Comparison of ENCODE assay signal across 14 cellular contexts in the genomic region with DNA sequence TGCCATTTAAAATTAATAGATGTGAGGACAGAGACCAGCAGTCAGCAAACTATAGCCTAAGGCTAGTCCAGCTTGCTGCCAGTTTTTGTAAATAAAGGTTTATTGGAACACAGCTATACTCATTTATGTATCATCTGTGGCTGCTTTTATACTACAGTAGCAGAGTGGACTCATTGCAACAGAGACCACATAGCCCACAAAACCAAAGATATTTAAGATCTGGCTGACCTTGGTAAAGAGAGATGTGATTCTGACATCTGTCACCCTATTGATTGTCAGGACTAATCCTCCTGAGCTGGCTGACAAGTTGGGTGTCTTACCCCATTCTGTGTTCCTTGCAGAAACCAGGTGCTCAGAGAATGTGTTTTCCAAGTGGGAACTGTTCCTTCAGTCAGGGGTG.
DNase-seq lines count a peak whose midpoint lies in the region; ATAC-seq and TF ChIP-seq lines count a peak whose summit lies in the region.
"Had no signal": no experiment of that assay in that cellular context is flagged by ENCODE, and none has a peak within 500 bp of the region (broad histone marks: within the 10 kb centered on the region; RNA-seq: fewer than 3 reads in every experiment).

No MANE protein-coding gene starts in this region.

- peaks cover 50% of the 10 kb centered on the region for H3K4me1 Mint-ChIP-seq in glutamatergic neuron (ENCODE audit: low read depth, unreplicated experiment)

- H3K9me3 Mint-ChIP-seq in glutamatergic neuron (ENCODE audit: unreplicated experiment): peaks cover 3% of the 10 kb centered on the region
- H3K9me3 Mint-ChIP-seq: GM23338 had no signal

- TF ChIP-seq RAD21 in SK-N-SH (IDR thresholded peaks at IDR 0.05; ENCODE audit: low read length): no peak

- no peaks in the 10 kb centered on the region for H3K36me3 Mint-ChIP-seq in glutamatergic neuron (ENCODE audit: unreplicated experiment)

- DNase-seq in SK-N-SH: no peak
- peak; percentile 56 to 89 for DNase-seq in NCI-H524 (lab: John Stamatoyannopoulos, UW)
- DNase-seq in glutamatergic neuron: no peak
- DNase-seq in NCI-H1436 (lab: John Stamatoyannopoulos, UW): no peak
- DNase-seq in NCI-H2081 (lab: John Stamatoyannopoulos, UW): no peak
- DNase-seq in ureter (ENCODE audit: low spot score): no peak
- DNase-seq: ACHN; CD4-positive, alpha-beta memory T cell; DMS79; EL; H7 had no signal

- no peak overlapping the region for H3K4me2 ChIP-seq in SK-N-SH
- H3K4me2 ChIP-seq: GM23338 had no signal

- H3K9ac ChIP-seq in SK-N-SH: no peak overlapping the region

- H3K9me3 ChIP-seq in SK-N-SH: no peaks in the 10 kb centered on the region

- no peak overlapping the region for H3K4me3 ChIP-seq in SK-N-SH (ENCODE audit: low read depth in 2 of 2, low read length in 1 of 2)
- H3K4me3 ChIP-seq: GM23338 had no signal

- TF ChIP-seq CTCF in SK-N-SH (IDR thresholded peaks at IDR 0.05) (no peak), glutamatergic neuron (IDR thresholded peaks at IDR 0.05; ENCODE audit: partially characterized antibody, unreplicated experiment) (no peak)

- H3K27me3 Mint-ChIP-seq in glutamatergic neuron (ENCODE audit: unreplicated experiment): peaks cover 9% of the 10 kb centered on the region
- H3K27me3 Mint-ChIP-seq: CD4-positive, alpha-beta memory T cell had no signal

- peaks cover 0 to 10% of the 10 kb centered on the region in 2 experiments for H3K36me3 ChIP-seq in SK-N-SH (replicated peaks in 1 of 2; ENCODE audit: control insufficient read depth in 1 of 2, insufficient read depth in 2 of 2, low read length in 1 of 2)

- H3K9me2 ChIP-seq in SK-N-SH: no peaks in the 10 kb centered on the region

- peak overlapping the region; percentile 89 to 96; a peak in 3 of 4 replicates for H3K27ac ChIP-seq in SK-N-SH (ENCODE audit: low read depth in 2 of 2, low read length in 1 of 2)
- H3K27ac ChIP-seq: C4-2B had no signal

- peak overlapping the region; percentile 95 for H3K27ac Mint-ChIP-seq in glutamatergic neuron (ENCODE audit: unreplicated experiment)
- H3K27ac Mint-ChIP-seq: GM23338 had no signal

- no peak overlapping the region for H2AFZ ChIP-seq in SK-N-SH (ENCODE audit: low read depth)
- H2AFZ ChIP-seq: GM23338 had no signal

- H3K4me1 ChIP-seq in SK-N-SH (ENCODE audit: control insufficient read depth in 1 of 2, insufficient read depth in 2 of 2, low read depth in 1 of 2, low read length in 1 of 2): peaks cover 4 to 68% of the 10 kb centered on the region in 2 experiments; a peak in 2 of 4 replicates

- peaks cover 16% of the 10 kb centered on the region for H4K20me1 ChIP-seq in SK-N-SH (ENCODE audit: insufficient read depth)

- POLR2A ChIA-PET in SK-N-SH (lab: Yijun Ruan, JAX): interaction anchor here (1.7 kb wide), 1 partner anchor 46 kb away, joined by 9 read pairs; no protein-coding TSS in a partner anchor

- no peak for TF ChIP-seq EP300 in SK-N-SH (IDR thresholded peaks at IDR 0.05; ENCODE audit: borderline replicate concordance in 1 of 2, low read depth in 1 of 2, low read length in 1 of 2)

- ATAC-seq in SK-N-SH treated with all-trans-retinoic acid at 6 μM for 48 hours: no peak

- no peaks in the 10 kb centered on the region for H3K27me3 ChIP-seq in SK-N-SH (ENCODE audit: insufficient read depth)

- CTCF ChIA-PET in SK-N-SH (lab: Yijun Ruan, JAX): interaction anchor here (0.9 to 1.4 kb wide), 3 partner anchors 47 to 104 kb away, joined by 3 to 6 read pairs (median 6); no protein-coding TSS in a partner anchor

- peak overlapping the region; percentile 52 for H3K4me3 Mint-ChIP-seq in glutamatergic neuron (ENCODE audit: unreplicated experiment)
- H3K4me3 Mint-ChIP-seq: GM23338 had no signal

- no peaks in the 10 kb centered on the region for H3K79me2 ChIP-seq in SK-N-SH (ENCODE audit: insufficient read depth)

- peaks cover 20% of the 10 kb centered on the region for H3F3A ChIP-seq in SK-N-SH (replicated peaks; ENCODE audit: insufficient read depth)

TF ChIP-seq in SK-N-SH, 30 proteins besides CTCF, POLR2A, EP300 and RAD21 (continues in another document):
- no peak for TF ChIP-seq YY1 (IDR thresholded peaks at IDR 0.05; ENCODE audit: low read depth)
- TF ChIP-seq ELF1 (IDR thresholded peaks at IDR 0.05): no peak
- TF ChIP-seq JUND (IDR thresholded peaks at IDR 0.05): no peak
- TF ChIP-seq TCF12 (IDR thresholded peaks at IDR 0.05): no peak
- TF ChIP-seq, protein P1, sequence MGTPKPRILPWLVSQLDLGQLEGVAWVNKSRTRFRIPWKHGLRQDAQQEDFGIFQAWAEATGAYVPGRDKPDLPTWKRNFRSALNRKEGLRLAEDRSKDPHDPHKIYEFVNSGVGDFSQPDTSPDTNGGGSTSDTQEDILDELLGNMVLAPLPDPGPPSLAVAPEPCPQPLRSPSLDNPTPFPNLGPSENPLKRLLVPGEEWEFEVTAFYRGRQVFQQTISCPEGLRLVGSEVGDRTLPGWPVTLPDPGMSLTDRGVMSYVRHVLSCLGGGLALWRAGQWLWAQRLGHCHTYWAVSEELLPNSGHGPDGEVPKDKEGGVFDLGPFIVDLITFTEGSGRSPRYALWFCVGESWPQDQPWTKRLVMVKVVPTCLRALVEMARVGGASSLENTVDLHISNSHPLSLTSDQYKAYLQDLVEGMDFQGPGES (IDR thresholded peaks at IDR 0.05; ENCODE audit: low read depth, low read length): no peak
- no peak for TF ChIP-seq TEAD4 (IDR thresholded peaks at IDR 0.05; ENCODE audit: borderline replicate concordance, insufficient read depth)
- TF ChIP-seq ZBTB33 (IDR thresholded peaks at IDR 0.05; ENCODE audit: borderline replicate concordance, low read depth): no peak
- no peak for TF ChIP-seq RXRA (IDR thresholded peaks at IDR 0.05; ENCODE audit: borderline replicate concordance, low read depth)
- TF ChIP-seq NFIC (IDR thresholded peaks at IDR 0.05; ENCODE audit: borderline replicate concordance): no peak
- TF ChIP-seq EZH2phosphoT487 (IDR thresholded peaks at IDR 0.05; ENCODE audit: borderline replicate concordance, low read depth): no peak

TF ChIP-seq in SK-N-SH treated with all-trans-retinoic acid at 6 μM for 48 hours, 23 proteins besides CTCF, POLR2A, EP300 and RAD21 (continues in another document):
- no peak for TF ChIP-seq SNAI2 (CRISPR knock-in tag; IDR thresholded peaks at IDR 0.05)
- no peak for TF ChIP-seq ZFP30 (CRISPR knock-in tag; IDR thresholded peaks at IDR 0.05)
- TF ChIP-seq TOX (CRISPR knock-in tag; IDR thresholded peaks at IDR 0.05; ENCODE audit: borderline replicate concordance): no peak
- TF ChIP-seq, protein P2, sequence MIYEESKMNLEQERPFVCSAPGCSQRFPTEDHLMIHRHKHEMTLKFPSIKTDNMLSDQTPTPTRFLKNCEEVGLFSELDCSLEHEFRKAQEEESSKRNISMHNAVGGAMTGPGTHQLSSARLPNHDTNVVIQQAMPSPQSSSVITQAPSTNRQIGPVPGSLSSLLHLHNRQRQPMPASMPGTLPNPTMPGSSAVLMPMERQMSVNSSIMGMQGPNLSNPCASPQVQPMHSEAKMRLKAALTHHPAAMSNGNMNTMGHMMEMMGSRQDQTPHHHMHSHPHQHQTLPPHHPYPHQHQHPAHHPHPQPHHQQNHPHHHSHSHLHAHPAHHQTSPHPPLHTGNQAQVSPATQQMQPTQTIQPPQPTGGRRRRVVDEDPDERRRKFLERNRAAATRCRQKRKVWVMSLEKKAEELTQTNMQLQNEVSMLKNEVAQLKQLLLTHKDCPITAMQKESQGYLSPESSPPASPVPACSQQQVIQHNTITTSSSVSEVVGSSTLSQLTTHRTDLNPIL (CRISPR knock-in tag; IDR thresholded peaks at IDR 0.05; ENCODE audit: low read depth): no peak
- no peak for TF ChIP-seq ZNF70 (CRISPR knock-in tag; IDR thresholded peaks at IDR 0.05)
- no peak for TF ChIP-seq OSR1 (CRISPR knock-in tag; IDR thresholded peaks at IDR 0.05)
- TF ChIP-seq, protein P3, sequence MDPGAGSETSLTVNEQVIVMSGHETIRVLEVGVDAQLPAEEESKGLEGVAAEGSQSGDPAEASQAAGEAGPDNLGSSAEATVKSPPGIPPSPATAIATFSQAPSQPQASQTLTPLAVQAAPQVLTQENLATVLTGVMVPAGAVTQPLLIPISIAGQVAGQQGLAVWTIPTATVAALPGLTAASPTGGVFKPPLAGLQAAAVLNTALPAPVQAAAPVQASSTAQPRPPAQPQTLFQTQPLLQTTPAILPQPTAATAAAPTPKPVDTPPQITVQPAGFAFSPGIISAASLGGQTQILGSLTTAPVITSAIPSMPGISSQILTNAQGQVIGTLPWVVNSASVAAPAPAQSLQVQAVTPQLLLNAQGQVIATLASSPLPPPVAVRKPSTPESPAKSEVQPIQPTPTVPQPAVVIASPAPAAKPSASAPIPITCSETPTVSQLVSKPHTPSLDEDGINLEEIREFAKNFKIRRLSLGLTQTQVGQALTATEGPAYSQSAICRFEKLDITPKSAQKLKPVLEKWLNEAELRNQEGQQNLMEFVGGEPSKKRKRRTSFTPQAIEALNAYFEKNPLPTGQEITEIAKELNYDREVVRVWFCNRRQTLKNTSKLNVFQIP (CRISPR knock-in tag; IDR thresholded peaks at IDR 0.05; ENCODE audit: borderline replicate concordance, low read depth): no peak
- no peak for TF ChIP-seq CSDC2 (CRISPR knock-in tag; IDR thresholded peaks at IDR 0.05)
- no peak for TF ChIP-seq TSHZ2 (CRISPR knock-in tag; IDR thresholded peaks at IDR 0.05)
- TF ChIP-seq BACH2 (CRISPR knock-in tag; IDR thresholded peaks at IDR 0.05; ENCODE audit: borderline replicate concordance): no peak
- no peak for TF ChIP-seq ZNF8 (CRISPR knock-in tag; IDR thresholded peaks at IDR 0.05)

Comparison
In these comparisons a context has a peak if more than half of its experiments do, and no peak if none do; other contexts are left out.
1. DNase-seq: peak in NCI-H524 (2 of 2); none in SK-N-SH (single experiment), glutamatergic neuron (single experiment), NCI-H1436 (single experiment), NCI-H2081 (0 of 2) and ureter (single experiment).